In the genomic region with DNA sequence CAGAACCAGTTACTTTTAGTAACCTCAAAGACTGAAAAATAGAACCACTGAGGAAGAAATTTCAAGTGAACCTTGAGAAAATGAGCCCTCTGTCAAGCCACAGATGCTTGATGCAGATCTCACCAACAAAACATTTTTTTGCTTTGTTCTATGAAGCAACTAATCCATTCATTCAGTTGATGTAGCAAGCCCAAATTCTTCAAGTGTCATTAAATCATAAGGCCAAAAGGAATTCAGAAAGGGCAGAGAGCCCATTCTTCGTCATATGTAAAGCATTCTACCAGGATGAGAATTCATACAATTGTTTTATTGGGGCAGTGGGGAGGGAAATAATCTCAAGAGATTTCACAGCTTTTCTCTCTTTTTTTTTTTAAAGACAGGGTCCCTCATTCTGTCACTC, we compare ENCODE assay signal across 17 cellular contexts.
DNase-seq lines count a peak whose midpoint lies in the region; ATAC-seq and TF ChIP-seq lines count a peak whose summit lies in the region.
"Had no signal": no experiment of that assay in that cellular context is flagged by ENCODE, and none has a peak within 500 bp of the region (broad histone marks: within the 10 kb centered on the region; RNA-seq: fewer than 3 reads in every experiment).

No MANE protein-coding gene starts in this region.

- H3K36me3 Mint-ChIP-seq in H9 (ENCODE audit: insufficient read depth in 1 of 3, low read depth in 3 of 3), result peaks cover 5 to 21% (median 16%) of the 10 kb centered on the region in 3 experiments; a peak in 5 of 7 replicates

- H3K27me3 Mint-ChIP-seq in H9 (ENCODE audit: low read depth), result no peaks in the 10 kb centered on the region
- H3K27me3 Mint-ChIP-seq: stimulated activated naive CD8-positive, alpha-beta T cell treated with anti-CD3 and anti-CD28 coated beads, Interleukin-15, amount 100 ng/mL, for 72 hours had no signal

- H2BK12ac ChIP-seq in H9 (ENCODE audit: insufficient read length, low read depth, low read length), result no peak overlapping the region

- no peak overlapping the region for H4K8ac ChIP-seq in H9 (replicated peaks; ENCODE audit: insufficient read length, low read depth, low read length)

- no peak overlapping the region for H2AK5ac ChIP-seq in H9 (ENCODE audit: insufficient read length, low read length)

- H3K4me3 ChIP-seq in ACC112 (ENCODE audit: low read depth, low read length) (no peak overlapping the region; the same call in 1 of the 2 replicates), ovary (no peak overlapping the region)
- H3K4me3 ChIP-seq: gastroesophageal sphincter, PC-9, spleen had no signal

- no peaks in the 10 kb centered on the region for H3K9me3 Mint-ChIP-seq in H9
- H3K9me3 Mint-ChIP-seq: stimulated activated naive CD8-positive, alpha-beta T cell treated with anti-CD3 and anti-CD28 coated beads, Interleukin-15, amount 100 ng/mL, for 72 hours had no signal

- H3T11ph ChIP-seq in H9 (ENCODE audit: low read length), result no peak overlapping the region

- no peak overlapping the region for H4K5ac ChIP-seq in H9 (ENCODE audit: insufficient read length, low read depth, low read length)

- no peak overlapping the region for H2AFZ ChIP-seq in ACC112 (ENCODE audit: low read length, unreplicated experiment)
- H2AFZ ChIP-seq in H9 (ENCODE audit: low read length), result no peak overlapping the region
- H2AFZ ChIP-seq: PC-9 had no signal

- TF ChIP-seq POLR2A in ovary (IDR thresholded peaks at IDR 0.05), result no peak

- 85 to 99% (median 96%) methylated on average over 1 of the region's 1 CpG for WGBS in ovary, 3 donors
- no CpG with 5 or more reads among the region's 1 CpG for WGBS in H9 (ENCODE audit: extremely low coverage, insufficient read length, low lambda C conversion rate)

- peak; percentile 69 for DNase-seq in HS-27A (ENCODE audit: low read depth)
- peak; percentile 88 for DNase-seq in astrocyte of the hippocampus (ENCODE audit: low read depth, low spot score)
- DNase-seq in iris pigment epithelial cell (ENCODE audit: low read depth), result peak; percentile 97
- DNase-seq in caudate nucleus (lab: John Stamatoyannopoulos, UW), result no peak
- no peak for DNase-seq in ovary
- no peak for DNase-seq in H9
- DNase-seq: activated CD8-positive, alpha-beta T cell treated with anti-CD3 and anti-CD28 coated beads, Interleukin-2, amount 10 ng/mL, durations not matched to agents 7 days and 5 days; effector CD4-positive, alpha-beta T cell; GF-D8; NCI-H187; spleen; stimulated activated naive CD8-positive, alpha-beta T cell treated with anti-CD3 and anti-CD28 coated beads, Interleukin-15, amount 100 ng/mL, for 72 hours had no signal

- intact Hi-C loops in ovary (cut with DNase I), result no loop called here

- no peak overlapping the region for H3K9ac ChIP-seq in H9 (ENCODE audit: extremely low read depth, insufficient read length, low read length)

- H3K9me3 ChIP-seq in ovary (no peaks in the 10 kb centered on the region), H9 (ENCODE audit: control insufficient read depth, low read depth, low read length) (no peaks in the 10 kb centered on the region)
- H3K9me3 ChIP-seq: gastroesophageal sphincter, neutrophil, spleen had no signal

- no peak overlapping the region for H3K56ac ChIP-seq in H9 (ENCODE audit: insufficient read length, low read depth, low read length)

- peaks cover 6% of the 10 kb centered on the region; the same call in 1 of the 2 replicates for H3K36me3 ChIP-seq in ACC112 (ENCODE audit: insufficient read depth, low read length)
- no peaks in the 10 kb centered on the region for H3K36me3 ChIP-seq in ovary

- no peaks in the 10 kb centered on the region for H3K79me1 ChIP-seq in H9 (ENCODE audit: insufficient read depth, low read depth, low read length, poor library complexity, severe bottlenecking)

- TF ChIP-seq CTCF in ovary (IDR thresholded peaks at IDR 0.05), result no peak
- no peak for TF ChIP-seq CTCF in H9 (conservative IDR thresholded peaks at IDR 0.05)

- H3K27ac ChIP-seq in ACC112 (ENCODE audit: low read depth, low read length), result peak overlapping the region; percentile 94
- no peak overlapping the region for H3K27ac ChIP-seq in caudate nucleus (ENCODE audit: low read depth, low read length)
- H3K27ac ChIP-seq in ovary, result no peak overlapping the region
- H3K27ac ChIP-seq in H9 (ENCODE audit: insufficient read length, low read depth, low read length), result no peak overlapping the region
- H3K27ac ChIP-seq: gastroesophageal sphincter, neutrophil, PC-9, spleen had no signal

- H3K4ac ChIP-seq in H9 (ENCODE audit: low read depth, low read length), result no peak overlapping the region

- H3K18ac ChIP-seq in H9 (ENCODE audit: insufficient read length, low read depth, low read length), result no peak overlapping the region

- no peak overlapping the region for H3K23ac ChIP-seq in H9 (ENCODE audit: insufficient read length, low read depth, low read length)

- H3K14ac ChIP-seq in H9 (ENCODE audit: insufficient read depth, low read length), result no peak overlapping the region

- no peak overlapping the region for H3K4me3 Mint-ChIP-seq in H9
- H3K4me3 Mint-ChIP-seq: activated CD8-positive, alpha-beta T cell treated with anti-CD3 and anti-CD28 coated beads, Interleukin-2, amount 10 ng/mL, durations not matched to agents 7 days and 5 days; stimulated activated naive CD8-positive, alpha-beta T cell treated with anti-CD3 and anti-CD28 coated beads, Interleukin-15, amount 100 ng/mL, for 72 hours had no signal

- H3K4me1 Mint-ChIP-seq in H9, result peaks cover 14% of the 10 kb centered on the region in 2 experiments

- H3K4me1 ChIP-seq in ACC112 (ENCODE audit: control insufficient read depth, insufficient read depth, low read length, unreplicated experiment) (peaks cover 61% of the 10 kb centered on the region), ovary (ENCODE audit: insufficient read depth) (peaks cover 6% of the 10 kb centered on the region), H9 (ENCODE audit: insufficient read depth, low read length) (0 out of 2 replicates have a peak, but pooled peaks cover 5% of the 10 kb centered on the region)

- TF ChIP-seq EP300 in ovary (IDR thresholded peaks at IDR 0.05), result no peak

- no peak overlapping the region for H2BK15ac ChIP-seq in H9 (ENCODE audit: low read depth, low read length)

- no peak overlapping the region for H3K27ac Mint-ChIP-seq in H9
- H3K27ac Mint-ChIP-seq: activated CD8-positive, alpha-beta T cell treated with anti-CD3 and anti-CD28 coated beads, Interleukin-2, amount 10 ng/mL, durations not matched to agents 7 days and 5 days; stimulated activated naive CD8-positive, alpha-beta T cell treated with anti-CD3 and anti-CD28 coated beads, Interleukin-15, amount 100 ng/mL, for 72 hours had no signal

- no peak for ATAC-seq in GM21528 (IDR thresholded peaks at IDR 0.05; ENCODE audit: low FRiP score, unreplicated experiment)
- ATAC-seq: activated CD8-positive, alpha-beta T cell treated with anti-CD3 and anti-CD28 coated beads, Interleukin-2, amount 10 ng/mL, durations not matched to agents 7 days and 5 days; gastroesophageal sphincter; stimulated activated naive CD8-positive, alpha-beta T cell treated with anti-CD3 and anti-CD28 coated beads, Interleukin-15, amount 100 ng/mL, for 72 hours had no signal

- peaks cover 9% of the 10 kb centered on the region for H3K79me2 ChIP-seq in ACC112 (ENCODE audit: control insufficient read depth, insufficient read depth, low read length, unreplicated experiment)
- no peaks in the 10 kb centered on the region for H3K79me2 ChIP-seq in H9 (ENCODE audit: insufficient read depth, low read length)

- no peak overlapping the region for H4K91ac ChIP-seq in H9 (ENCODE audit: insufficient read length, low read depth, low read length)

- H4K20me1 ChIP-seq in H9 (ENCODE audit: control insufficient read depth, insufficient read depth, insufficient read length), result no peaks in the 10 kb centered on the region

- no peak overlapping the region for H2BK5ac ChIP-seq in H9 (ENCODE audit: insufficient read length, low read length)

- H3K27me3 ChIP-seq in ACC112 (ENCODE audit: insufficient read depth, low read length) (no peaks in the 10 kb centered on the region), ovary (no peaks in the 10 kb centered on the region), H9 (ENCODE audit: insufficient read depth, low read length) (no peaks in the 10 kb centered on the region)
- H3K27me3 ChIP-seq: gastroesophageal sphincter, neutrophil, spleen had no signal

- no peak overlapping the region for H3K4me2 ChIP-seq in H9 (ENCODE audit: insufficient read depth, insufficient read length, low read length)
- H3K4me2 ChIP-seq: PC-9 had no signal

- no peak overlapping the region for H2BK20ac ChIP-seq in H9 (ENCODE audit: low read depth, low read length, poor library complexity, severe bottlenecking)

- H3K23me2 ChIP-seq in H9 (ENCODE audit: insufficient read length, low read depth, low read length, poor library complexity, severe bottlenecking), result peaks cover 3% of the 10 kb centered on the region

- H2BK120ac ChIP-seq in H9 (ENCODE audit: low read depth, low read length, poor library complexity, severe bottlenecking), result no peak overlapping the region

Comparison
In these comparisons a context has a peak if more than half of its experiments do, and no peak if none do; other contexts are left out.
1. DNase-seq: peak in HS-27A (single experiment), astrocyte of the hippocampus (single experiment) and iris pigment epithelial cell (single experiment); none in caudate nucleus (0 of 61), ovary (0 of 5) and H9 (single experiment).